In the genomic region with DNA sequence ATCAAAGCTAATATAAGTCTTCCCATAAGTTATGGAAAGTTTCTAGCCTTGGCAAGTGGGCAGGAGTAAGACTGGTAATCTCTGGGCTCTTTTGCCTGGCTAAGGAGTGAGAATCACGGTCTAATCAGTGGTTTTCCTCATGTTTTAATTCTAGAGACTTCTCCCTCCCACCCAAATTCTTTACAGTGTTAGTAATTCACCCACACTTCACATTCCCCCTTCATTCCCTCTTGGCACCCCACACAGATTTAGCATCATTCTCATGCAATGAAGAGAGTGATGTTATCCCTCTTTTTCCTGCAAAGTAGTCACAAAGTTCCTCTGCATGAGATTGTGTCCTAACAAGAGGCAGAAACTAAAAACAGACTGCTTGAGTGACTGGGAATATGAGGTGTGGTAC, we compare ENCODE assay signal across 22 cellular contexts. TPM values are rescaled to one million over a fixed set of nuclear protein-coding genes. Genes with fewer than 3 reads are reported as not detected.
DNase-seq lines count a peak whose midpoint lies in the region; ATAC-seq and TF ChIP-seq lines count a peak whose summit lies in the region.
"Had no signal": no experiment of that assay in that cellular context is flagged by ENCODE, and none has a peak within 500 bp of the region (broad histone marks: within the 10 kb centered on the region; RNA-seq: fewer than 3 reads in every experiment).

No MANE protein-coding gene starts in this region.

- H4K8ac ChIP-seq in mesenchymal stem cell (ENCODE audit: low read length), result no peak overlapping the region

- no peak overlapping the region for H4K91ac ChIP-seq in mesenchymal stem cell (ENCODE audit: low read length)

- H3K36me3 ChIP-seq in mesenchymal stem cell (ENCODE audit: control insufficient read depth in 1 of 2, insufficient read depth in 2 of 2, low read depth in 1 of 2, low read length in 2 of 2), result peaks cover 42 to 55% of the 10 kb centered on the region in 2 experiments
- no peaks in the 10 kb centered on the region for H3K36me3 ChIP-seq in uterus

- H3K79me1 ChIP-seq in mesenchymal stem cell (replicated peaks; ENCODE audit: low read length, poor library complexity, severe bottlenecking), result peaks cover 20% of the 10 kb centered on the region

- no peak overlapping the region for H3K4me3 ChIP-seq in astrocyte of the spinal cord (ENCODE audit: low read depth, low read length)
- no peak overlapping the region for H3K4me3 ChIP-seq in mesenchymal stem cell (ENCODE audit: insufficient read depth in 1 of 2, low read depth in 1 of 2, low read length in 2 of 2)
- H3K4me3 ChIP-seq in uterus, result no peak overlapping the region
- H3K4me3 ChIP-seq: adrenal gland, gastroesophageal sphincter, stomach had no signal

- ATAC-seq in stimulated activated naive CD8-positive, alpha-beta T cell treated with anti-CD3 and anti-CD28 coated beads, Interleukin-15, amount 100 ng/mL, for 72 hours, result no peak
- ATAC-seq in GM21576 (IDR thresholded peaks at IDR 0.05; ENCODE audit: unreplicated experiment), result no peak
- ATAC-seq: activated T-helper 17 cell treated with anti-CD3 and anti-CD28 coated beads, Interleukin-2, amount 50 U/mL, for 72 hours; gastroesophageal sphincter; HepG2; natural killer cell treated with Interleukin-12 subunit alpha and Interleukin-12 subunit beta and Interleukin-15 and Interleukin-18, amount 100 ng/mL, for 72 hours; T-cell had no signal

- WGBS in mesenchymal stem cell, result 42% methylated on average over 1 of the region's 1 CpG

- TF ChIP-seq CTCF in astrocyte of the spinal cord (IDR thresholded peaks at IDR 0.05; ENCODE audit: low read depth, low read length) (no peak), uterus (IDR thresholded peaks at IDR 0.05) (no peak)

- peak overlapping the region; percentile 15 for H3K27ac Mint-ChIP-seq in stimulated activated naive CD8-positive, alpha-beta T cell treated with anti-CD3 and anti-CD28 coated beads, Interleukin-15, Interleukin-2, amounts not matched to agents 100 ng/mL and 50 ng/mL, for 24 hours
- no peak overlapping the region for H3K27ac Mint-ChIP-seq in stimulated activated naive CD8-positive, alpha-beta T cell treated with anti-CD3 and anti-CD28 coated beads, Interleukin-15, amount 100 ng/mL, for 72 hours
- no peak overlapping the region for H3K27ac Mint-ChIP-seq in immature natural killer cell
- no peak overlapping the region for H3K27ac Mint-ChIP-seq in activated naive CD4-positive, alpha-beta T cell treated with anti-CD3 and anti-CD28 coated beads for 36 hours
- H3K27ac Mint-ChIP-seq: activated B cell treated with CpG ODN at 0.5 μM for 24 hours; activated T-helper 17 cell treated with anti-CD3 and anti-CD28 coated beads, Interleukin-2, amount 50 U/mL, for 72 hours; natural killer cell treated with Interleukin-12 subunit alpha and Interleukin-12 subunit beta and Interleukin-15 and Interleukin-18, amount 100 ng/mL, for 72 hours; T-cell had no signal

- H2BK12ac ChIP-seq in mesenchymal stem cell (ENCODE audit: low read length in 2 of 2), result no peak overlapping the region

- H3K4me1 Mint-ChIP-seq in stimulated activated naive CD8-positive, alpha-beta T cell treated with anti-CD3 and anti-CD28 coated beads, Interleukin-15, Interleukin-2, amounts not matched to agents 100 ng/mL and 50 ng/mL, for 24 hours (ENCODE audit: low read depth), result no peaks in the 10 kb centered on the region
- no peaks in the 10 kb centered on the region for H3K4me1 Mint-ChIP-seq in stimulated activated naive CD8-positive, alpha-beta T cell treated with anti-CD3 and anti-CD28 coated beads, Interleukin-15, amount 100 ng/mL, for 72 hours
- H3K4me1 Mint-ChIP-seq in immature natural killer cell, result no peaks in the 10 kb centered on the region
- no peaks in the 10 kb centered on the region for H3K4me1 Mint-ChIP-seq in activated naive CD4-positive, alpha-beta T cell treated with anti-CD3 and anti-CD28 coated beads for 36 hours (ENCODE audit: low read depth)
- H3K4me1 Mint-ChIP-seq: activated B cell treated with CpG ODN at 0.5 μM for 24 hours; activated T-helper 17 cell treated with anti-CD3 and anti-CD28 coated beads, Interleukin-2, amount 50 U/mL, for 72 hours had no signal

- no peaks in the 10 kb centered on the region for H3K4me1 ChIP-seq in mesenchymal stem cell (ENCODE audit: control insufficient read depth, insufficient read depth, low read depth, low read length)
- H3K4me1 ChIP-seq in uterus, result peaks cover 0 to 19% of the 10 kb centered on the region in 2 donors

- no peak overlapping the region for H3K23ac ChIP-seq in mesenchymal stem cell (ENCODE audit: low read length in 2 of 2)

- H3K27me3 ChIP-seq in mesenchymal stem cell (ENCODE audit: control insufficient read depth in 1 of 2, insufficient read depth in 1 of 2, low read length in 2 of 2) (no peaks in the 10 kb centered on the region), uterus (no peaks in the 10 kb centered on the region)
- H3K27me3 ChIP-seq: adrenal gland, gastroesophageal sphincter, stomach had no signal

- no peak overlapping the region for H2BK15ac ChIP-seq in mesenchymal stem cell (ENCODE audit: low read depth, poor library complexity, severe bottlenecking)

- no peaks in the 10 kb centered on the region for H3K9me3 Mint-ChIP-seq in stimulated activated naive CD8-positive, alpha-beta T cell treated with anti-CD3 and anti-CD28 coated beads, Interleukin-15, Interleukin-2, amounts not matched to agents 100 ng/mL and 50 ng/mL, for 24 hours
- no peaks in the 10 kb centered on the region for H3K9me3 Mint-ChIP-seq in stimulated activated naive CD8-positive, alpha-beta T cell treated with anti-CD3 and anti-CD28 coated beads, Interleukin-15, amount 100 ng/mL, for 72 hours
- no peaks in the 10 kb centered on the region for H3K9me3 Mint-ChIP-seq in immature natural killer cell
- peaks cover 4% of the 10 kb centered on the region for H3K9me3 Mint-ChIP-seq in activated naive CD4-positive, alpha-beta T cell treated with anti-CD3 and anti-CD28 coated beads for 36 hours
- H3K9me3 Mint-ChIP-seq: activated T-helper 17 cell treated with anti-CD3 and anti-CD28 coated beads, Interleukin-2, amount 50 U/mL, for 72 hours; natural killer cell treated with Interleukin-12 subunit alpha and Interleukin-12 subunit beta and Interleukin-15 and Interleukin-18, amount 100 ng/mL, for 72 hours; T-cell had no signal

- H3K27me3 Mint-ChIP-seq in stimulated activated naive CD8-positive, alpha-beta T cell treated with anti-CD3 and anti-CD28 coated beads, Interleukin-15, Interleukin-2, amounts not matched to agents 100 ng/mL and 50 ng/mL, for 24 hours, result no peaks in the 10 kb centered on the region
- no peaks in the 10 kb centered on the region for H3K27me3 Mint-ChIP-seq in stimulated activated naive CD8-positive, alpha-beta T cell treated with anti-CD3 and anti-CD28 coated beads, Interleukin-15, amount 100 ng/mL, for 72 hours
- peaks cover 0 to 1% (median 0%) of the 10 kb centered on the region in 3 donors for H3K27me3 Mint-ChIP-seq in immature natural killer cell (ENCODE audit: low read depth in 3 of 3)
- H3K27me3 Mint-ChIP-seq in activated naive CD4-positive, alpha-beta T cell treated with anti-CD3 and anti-CD28 coated beads for 36 hours (ENCODE audit: low read depth), result no peaks in the 10 kb centered on the region
- H3K27me3 Mint-ChIP-seq: activated B cell treated with CpG ODN at 0.5 μM for 24 hours; activated T-helper 17 cell treated with anti-CD3 and anti-CD28 coated beads, Interleukin-2, amount 50 U/mL, for 72 hours; CD4-positive, alpha-beta memory T cell; natural killer cell treated with Interleukin-12 subunit alpha and Interleukin-12 subunit beta and Interleukin-15 and Interleukin-18, amount 100 ng/mL, for 72 hours; T-cell had no signal

- CTCF ChIA-PET in activated naive CD4-positive, alpha-beta T cell treated with anti-CD3 and anti-CD28 coated beads for 36 hours (lab: Charles Lee), result no interaction called here

- no peak overlapping the region for H2AFZ ChIP-seq in mesenchymal stem cell (ENCODE audit: low read depth, low read length)

- H3K9me3 ChIP-seq in mesenchymal stem cell (ENCODE audit: control insufficient read depth, low read length) (no peaks in the 10 kb centered on the region), uterus (no peaks in the 10 kb centered on the region)
- H3K9me3 ChIP-seq: adrenal gland, gastroesophageal sphincter, stomach had no signal

- no peak overlapping the region for H3K4me2 ChIP-seq in mesenchymal stem cell (ENCODE audit: low read length, poor library complexity, severe bottlenecking)

- no peak for TF ChIP-seq POLR2A in uterus (IDR thresholded peaks at IDR 0.05)

- no peak overlapping the region for H2AK5ac ChIP-seq in mesenchymal stem cell (ENCODE audit: low read length, severe bottlenecking)

- peaks cover 51% of the 10 kb centered on the region for H3K36me3 Mint-ChIP-seq in stimulated activated naive CD8-positive, alpha-beta T cell treated with anti-CD3 and anti-CD28 coated beads, Interleukin-15, Interleukin-2, amounts not matched to agents 100 ng/mL and 50 ng/mL, for 24 hours (ENCODE audit: low read depth)
- H3K36me3 Mint-ChIP-seq in immature natural killer cell, result peaks cover 32 to 66% (median 41%) of the 10 kb centered on the region in 3 donors
- peaks cover 37% of the 10 kb centered on the region for H3K36me3 Mint-ChIP-seq in activated naive CD4-positive, alpha-beta T cell treated with anti-CD3 and anti-CD28 coated beads for 36 hours (ENCODE audit: low read depth)

- DNase-seq in stimulated activated naive CD8-positive, alpha-beta T cell treated with anti-CD3 and anti-CD28 coated beads, Interleukin-15, amount 100 ng/mL, for 72 hours, result no peak
- peak; percentile 23 for DNase-seq in astrocyte of the spinal cord (ENCODE audit: low read depth, low spot score)
- no peak for DNase-seq in mesenchymal stem cell
- DNase-seq in uterus, result no peak
- DNase-seq in immature natural killer cell, result no peak
- no peak for DNase-seq in activated naive CD4-positive, alpha-beta T cell treated with anti-CD3 and anti-CD28 coated beads for 36 hours
- DNase-seq: activated B cell treated with CpG ODN at 0.5 μM for 24 hours; adrenal gland; CD4-positive, alpha-beta memory T cell; DND-41; NCI-H446 treated with DMSO at 0.1 percent for 48 hours; Right ventricle myocardium superior; stomach; T-cell had no signal

- H3K14ac ChIP-seq in mesenchymal stem cell (ENCODE audit: low read length in 2 of 2), result no peak overlapping the region

- H3K4me3 Mint-ChIP-seq in stimulated activated naive CD8-positive, alpha-beta T cell treated with anti-CD3 and anti-CD28 coated beads, Interleukin-15, Interleukin-2, amounts not matched to agents 100 ng/mL and 50 ng/mL, for 24 hours, result no peak overlapping the region
- no peak overlapping the region for H3K4me3 Mint-ChIP-seq in stimulated activated naive CD8-positive, alpha-beta T cell treated with anti-CD3 and anti-CD28 coated beads, Interleukin-15, amount 100 ng/mL, for 72 hours
- H3K4me3 Mint-ChIP-seq in immature natural killer cell, result no peak overlapping the region
- H3K4me3 Mint-ChIP-seq in activated naive CD4-positive, alpha-beta T cell treated with anti-CD3 and anti-CD28 coated beads for 36 hours, result no peak overlapping the region
- H3K4me3 Mint-ChIP-seq: activated B cell treated with CpG ODN at 0.5 μM for 24 hours; activated T-helper 17 cell treated with anti-CD3 and anti-CD28 coated beads, Interleukin-2, amount 50 U/mL, for 72 hours; CD4-positive, alpha-beta memory T cell; natural killer cell treated with Interleukin-12 subunit alpha and Interleukin-12 subunit beta and Interleukin-15 and Interleukin-18, amount 100 ng/mL, for 72 hours; T-cell had no signal

- H3K27ac ChIP-seq in mesenchymal stem cell (ENCODE audit: low read length, poor library complexity, severe bottlenecking) (no peak overlapping the region), uterus (peak overlapping the region; percentile 78 to 92)

- in situ Hi-C loops in astrocyte of the spinal cord (cut with HindIII; ENCODE audit: low sequenced_read_pairs), result no loop called here

- H2BK5ac ChIP-seq in mesenchymal stem cell (ENCODE audit: low read depth, low read length, poor library complexity, severe bottlenecking), result no peak overlapping the region

- H2BK120ac ChIP-seq in mesenchymal stem cell (ENCODE audit: low read depth, low read length), result no peak overlapping the region

- peak overlapping the region; percentile 4 for H3K9ac ChIP-seq in mesenchymal stem cell (ENCODE audit: low read length)

- H3K18ac ChIP-seq in mesenchymal stem cell (ENCODE audit: low read depth in 1 of 2, low read length in 2 of 2), result no peak overlapping the region

- intact Hi-C loops in uterus (cut with DNase I; ENCODE audit: low total_unique reads), result no loop called here
- intact Hi-C loops in activated naive CD4-positive, alpha-beta T cell treated with anti-CD3 and anti-CD28 coated beads for 36 hours (cut with micrococcal nuclease), result no loop called here

- H3K4ac ChIP-seq in mesenchymal stem cell (ENCODE audit: low read depth in 1 of 2, low read length in 2 of 2), result no peak overlapping the region

RNA-seq across cellular contexts. Expression of gene CACNA2D4, which starts 28.6 kb away (rescaled TPM):
- 11.9 TPM for polyA plus RNA-seq in mesenchymal stem cell (2013, experiment 1 of 2)
- polyA plus RNA-seq in mesenchymal stem cell (2013, experiment 2 of 2), result 11.4 TPM
- 1 to 10 TPM in 3 of 4 donors, not detected in 1; 2.6 to 4.1 (median 4.0) TPM for total RNA-seq in uterus
- 10 to 100 TPM in 1 of 3 donors, 1 to 10 TPM in 2; 9.1 to 20.0 (median 9.6) TPM for polyA plus RNA-seq in immature natural killer cell
- 1 to 10 TPM; 2.1 to 2.7 TPM for total RNA-seq in activated naive CD4-positive, alpha-beta T cell treated with anti-CD3 and anti-CD28 coated beads for 36 hours
- total RNA-seq: A172, MCF 10A had no signal

RNA-seq across cellular contexts. Expression of gene DCP1B, which starts 57.2 kb away (rescaled TPM):
- polyA plus RNA-seq in mesenchymal stem cell (2013, experiment 1 of 2), result 28.4 TPM
- 26.4 TPM for polyA plus RNA-seq in mesenchymal stem cell (2013, experiment 2 of 2)
- total RNA-seq in uterus, result 10 to 100 TPM; 13.6 to 34.4 (median 20.7) TPM
- polyA plus RNA-seq in immature natural killer cell, result 10 to 100 TPM in 1 of 3 donors, 1 to 10 TPM in 2; 3.5 to 14.0 (median 6.2) TPM
- total RNA-seq in activated naive CD4-positive, alpha-beta T cell treated with anti-CD3 and anti-CD28 coated beads for 36 hours, result 10 to 100 TPM; 13.1 to 13.5 TPM
